10 cellular contexts compared by ENCODE assay signal in genomic region chr14:54532111-54533012, GRCh38. TPM values are rescaled to one million over a fixed set of nuclear protein-coding genes. Genes with fewer than 3 reads are reported as not detected.
DNase-seq lines count a peak whose midpoint lies in the region; ATAC-seq, FAIRE-seq and TF ChIP-seq lines count a peak whose summit lies in the region.
"Had no signal": no experiment of that assay in that cellular context is flagged by ENCODE, and none has a peak within 500 bp of the region (broad histone marks: within the 10 kb centered on the region; RNA-seq: fewer than 3 reads in every experiment).

No MANE protein-coding gene starts in this region.

- H2AK5ac ChIP-seq in H1 (ENCODE audit: low read depth, low read length): no peak overlapping the region; the same call in 1 of the 2 replicates

- no peak overlapping the region for H2BK5ac ChIP-seq in H1 (ENCODE audit: low read depth, low read length)

- no peaks in the 10 kb centered on the region for H3K9me3 Mint-ChIP-seq in CD8-positive, alpha-beta T cell

- TF ChIP-seq POLR2A in H1 (IDR thresholded peaks at IDR 0.05; ENCODE audit: control extremely low read depth in 1 of 2, low read depth in 2 of 2, low read length in 2 of 2): no peak

- no peak overlapping the region for H2BK20ac ChIP-seq in H1 (ENCODE audit: low read length)

- peaks cover 0 to 3% (median 0%) of the 10 kb centered on the region in 4 experiments; a peak in 1 of 7 replicates for H3K4me1 ChIP-seq in H1 (replicated peaks in 1 of 4; ENCODE audit: control insufficient read depth in 3 of 4, insufficient read depth in 4 of 4, low read length in 3 of 4)
- no peaks in the 10 kb centered on the region for H3K4me1 ChIP-seq in CD8-positive, alpha-beta T cell (ENCODE audit: insufficient read depth, low read length)

- TF ChIP-seq CTCF in H1 (IDR thresholded peaks at IDR 0.05; ENCODE audit: control extremely low read depth in 1 of 3, insufficient read depth in 1 of 3, low read depth in 1 of 3, low read length in 3 of 3): no peak
- no peak for TF ChIP-seq CTCF in CD8-positive, alpha-beta T cell (IDR thresholded peaks at IDR 0.05)

- peak; percentile 97 for ATAC-seq in GM18511 (IDR thresholded peaks at IDR 0.05; ENCODE audit: unreplicated experiment)
- ATAC-seq in GM21515 (IDR thresholded peaks at IDR 0.05; ENCODE audit: unreplicated experiment): peak; percentile 85
- ATAC-seq in HG03135 (IDR thresholded peaks at IDR 0.05; ENCODE audit: unreplicated experiment): peak; percentile 95
- ATAC-seq in CD8-positive, alpha-beta T cell: no peak
- ATAC-seq: activated CD8-positive, alpha-beta T cell treated with anti-CD3 and anti-CD28 coated beads, Interleukin-2, amount 10 ng/mL, durations not matched to agents 7 days and 5 days had no signal

- H3K4me3 ChIP-seq in H1 (ENCODE audit: extremely low read depth in 1 of 4, insufficient read depth in 2 of 4, low read depth in 3 of 4, low read length in 4 of 4): no peak overlapping the region
- H3K4me3 ChIP-seq in CD8-positive, alpha-beta T cell (ENCODE audit: low read depth, low read length): no peak overlapping the region
- H3K4me3 ChIP-seq: thoracic aorta had no signal

- H3K27me3 Mint-ChIP-seq in CD8-positive, alpha-beta T cell (ENCODE audit: low read depth): no peaks in the 10 kb centered on the region

- no peak overlapping the region for H2BK12ac ChIP-seq in H1 (ENCODE audit: low read depth, low read length)

- no peak for TF ChIP-seq EP300 in H1 (IDR thresholded peaks at IDR 0.05; ENCODE audit: borderline replicate concordance in 1 of 2, low read depth in 2 of 2, low read length in 2 of 2)

- H3K18ac ChIP-seq in H1 (ENCODE audit: extremely low read depth, low read length): no peak overlapping the region

- no peak overlapping the region for H3K23ac ChIP-seq in H1 (ENCODE audit: insufficient read length)

- no peaks in the 10 kb centered on the region for H3K79me1 ChIP-seq in H1 (ENCODE audit: low read depth, low read length)

- POLR2A ChIA-PET in H1 (lab: Charles Lee; ENCODE audit: partially characterized antibody): no interaction called here
- POLR2A ChIA-PET in CD8-positive, alpha-beta T cell (lab: Charles Lee): no interaction called here

- H3K36me3 ChIP-seq in H1 (ENCODE audit: control insufficient read depth in 2 of 4, insufficient read depth in 4 of 4, low read length in 3 of 4): peaks cover 0 to 10% (median 0%) of the 10 kb centered on the region in 4 experiments; a peak in 1 of 8 replicates
- H3K36me3 ChIP-seq in CD8-positive, alpha-beta T cell (ENCODE audit: insufficient read depth, low read length): peaks cover 8% of the 10 kb centered on the region
- H3K36me3 ChIP-seq: thoracic aorta had no signal

- H3K27ac Mint-ChIP-seq in CD8-positive, alpha-beta T cell: no peak overlapping the region
- H3K27ac Mint-ChIP-seq: activated CD8-positive, alpha-beta T cell treated with anti-CD3 and anti-CD28 coated beads, Interleukin-2, amount 10 ng/mL, durations not matched to agents 7 days and 5 days had no signal

- no peak overlapping the region for H3K27ac ChIP-seq in H1 (ENCODE audit: low read depth, low read length)
- no peak overlapping the region for H3K27ac ChIP-seq in CD8-positive, alpha-beta T cell (ENCODE audit: low read depth, low read length)
- H3K27ac ChIP-seq: thoracic aorta had no signal

- H3K27me3 ChIP-seq in H1 (replicated peaks in 1 of 4; ENCODE audit: control insufficient read depth in 3 of 4, extremely low read depth in 1 of 4, insufficient read depth in 3 of 4, low read length in 3 of 4): no peaks in the 10 kb centered on the region
- H3K27me3 ChIP-seq in CD8-positive, alpha-beta T cell (ENCODE audit: insufficient read depth, low read length): no peaks in the 10 kb centered on the region

- no peaks in the 10 kb centered on the region for H3K9me3 ChIP-seq in H1 (ENCODE audit: insufficient read depth in 2 of 2, low read depth in 1 of 2, low read length in 1 of 2)
- no peaks in the 10 kb centered on the region for H3K9me3 ChIP-seq in CD8-positive, alpha-beta T cell (ENCODE audit: low read length)
- H3K9me3 ChIP-seq: thoracic aorta had no signal

- no peak overlapping the region for H3K14ac ChIP-seq in H1 (ENCODE audit: insufficient read length)

- FAIRE-seq in H1 (lab: Jason Lieb, UNC): peak; percentile 70

- no peaks in the 10 kb centered on the region for H3K4me1 Mint-ChIP-seq in CD8-positive, alpha-beta T cell (ENCODE audit: low read depth)

- TF ChIP-seq RAD21 in H1 (IDR thresholded peaks at IDR 0.05 in 1 of 2, conservative IDR thresholded peaks at IDR 0.05 in 1 of 2; ENCODE audit: low read depth in 2 of 2, low read length in 2 of 2): no peak

- no peak overlapping the region for H2BK120ac ChIP-seq in H1 (replicated peaks; ENCODE audit: low read depth, low read length)

- CTCF ChIA-PET in H1 (lab: Charles Lee; ENCODE audit: partially characterized antibody): interaction anchor here (0.6 to 1.7 kb wide), 12 partner anchors 8 to 246 kb away, joined by 3 to 6 read pairs (median 4); no protein-coding TSS in a partner anchor
- CTCF ChIA-PET in CD8-positive, alpha-beta T cell (lab: Charles Lee): no interaction called here

- no peak overlapping the region for H3K4me2 ChIP-seq in H1 (ENCODE audit: insufficient read depth in 1 of 2, low read depth in 2 of 2, low read length in 2 of 2)

- H3K4ac ChIP-seq in H1 (replicated peaks; ENCODE audit: insufficient read length, low read depth, low read length): no peak overlapping the region

- no peak overlapping the region for H3K4me3 Mint-ChIP-seq in CD8-positive, alpha-beta T cell
- H3K4me3 Mint-ChIP-seq: activated CD8-positive, alpha-beta T cell treated with anti-CD3 and anti-CD28 coated beads, Interleukin-2, amount 10 ng/mL, durations not matched to agents 7 days and 5 days had no signal

- no peak for DNase-seq in H1 (ENCODE audit: low read depth in 1 of 2, low spot score in 2 of 2)
- DNase-seq in kidney tubule cell (ENCODE audit: low spot score): no peak
- DNase-seq in stimulated activated CD4-positive, alpha-beta T cell treated with anti-CD3 and anti-CD28 coated beads, Interleukin-12 subunit alpha, Interleukin-12 subunit beta, amount 100 ng/mL, for 4 hours: no peak
- no peak for DNase-seq in CD8-positive, alpha-beta T cell
- no peak for DNase-seq in DMS79 (lab: John Stamatoyannopoulos, UW)
- DNase-seq: activated CD8-positive, alpha-beta T cell treated with anti-CD3 and anti-CD28 coated beads, Interleukin-2, amount 10 ng/mL, durations not matched to agents 7 days and 5 days had no signal

- no peak overlapping the region for H2AFZ ChIP-seq in H1 (ENCODE audit: low read length)

- no peak overlapping the region for H4K91ac ChIP-seq in H1 (replicated peaks; ENCODE audit: insufficient read length, low read length)

- 91% methylated on average over 3 of the region's 3 CpGs; no CpG with 5 or more reads in 1 of the 2 experiments for WGBS in H1 (ENCODE audit: extremely low coverage in 1 of 2, insufficient coverage in 1 of 2, insufficient read length in 1 of 2, insufficient replicate concordance in 2 of 2, low coverage in 1 of 2, low lambda C conversion rate in 2 of 2, missing lambda C conversion rate in 1 of 2), 2 experiments

- H3K23me2 ChIP-seq in H1 (ENCODE audit: low read depth, low read length): no peaks in the 10 kb centered on the region

- peaks cover 50% of the 10 kb centered on the region for H3K36me3 Mint-ChIP-seq in CD8-positive, alpha-beta T cell

- no peaks in the 10 kb centered on the region for H3K79me2 ChIP-seq in H1 (ENCODE audit: control insufficient read depth in 1 of 2, insufficient read depth in 2 of 2, low read length in 2 of 2)

- intact Hi-C loops in CD8-positive, alpha-beta T cell (cut with DNase I, micrococcal nuclease): no loop called here

- H4K20me1 ChIP-seq in H1 (replicated peaks in 1 of 2; ENCODE audit: control insufficient read depth in 1 of 2, insufficient read depth in 2 of 2, low read length in 2 of 2): no peaks in the 10 kb centered on the region

- H3K56ac ChIP-seq in H1 (replicated peaks; ENCODE audit: insufficient read length, low read depth, low read length): no peak overlapping the region

- H2BK15ac ChIP-seq in H1 (ENCODE audit: low read length): no peak overlapping the region

- H4K8ac ChIP-seq in H1 (ENCODE audit: extremely low read depth, insufficient read depth, low read length): no peak overlapping the region

- no peak overlapping the region for H3K9ac ChIP-seq in H1 (replicated peaks in 1 of 4; ENCODE audit: extremely low read depth in 1 of 4, low read depth in 3 of 4, low read length in 3 of 4)

- no peak overlapping the region for H4K5ac ChIP-seq in H1 (ENCODE audit: insufficient read length, low read depth, low read length)

RNA-seq across cellular contexts. Expression of gene CGRRF1, which starts 22.7 kb away (rescaled TPM):
- total RNA-seq in H1 (2021; fragmentation: NEBNext Ultra II Directional; extraction: Animal tissue kit (Norgen Biotek cat#: 25700)): 17.8 and 20.2 TPM in 2 replicates
- 3.9 and 7.4 TPM in 2 replicates for polyA plus RNA-seq in H1 (2011; rRNA removed)
- polyA plus RNA-seq in H1 (2011; cell fraction: cytosol; rRNA removed): 7.1 TPM
- polyA plus RNA-seq in H1 (2011; cell fraction: nucleus; rRNA removed): 4.6 TPM
- 13.4 to 21.5 TPM (median 14.0 TPM) in 4 replicates for polyA plus RNA-seq in H1 (2012, experiment 1 of 2)
- 5.6 TPM for polyA plus RNA-seq in H1 (2012, experiment 2 of 2)
- 15.3 TPM for polyA plus RNA-seq in H1 (2013, experiment 1 of 2)
- polyA plus RNA-seq in H1 (2013, experiment 2 of 2): 19.0 TPM
- 6.2 and 7.4 TPM in 2 replicates for polyA minus RNA-seq in H1 (2011; rRNA and poly(A)+ RNA removed)
- polyA minus RNA-seq in H1 (2011; cell fraction: cytosol; rRNA and poly(A)+ RNA removed): 7.1 TPM
- polyA minus RNA-seq in H1 (2011; cell fraction: nucleus; rRNA and poly(A)+ RNA removed): 11.6 TPM
- 10 to 100 TPM; 59.6 to 59.9 TPM for total RNA-seq in CD8-positive, alpha-beta T cell

RNA-seq across cellular contexts. Expression of gene SAMD4A, which starts 34.6 kb away (rescaled TPM):
- total RNA-seq in H1 (2021; fragmentation: NEBNext Ultra II Directional; extraction: Animal tissue kit (Norgen Biotek cat#: 25700)): 11.5 and 12.3 TPM in 2 replicates
- polyA plus RNA-seq in H1 (2011; rRNA removed): 2.4 and 3.8 TPM in 2 replicates
- 2.7 TPM for polyA plus RNA-seq in H1 (2011; cell fraction: cytosol; rRNA removed)
- polyA plus RNA-seq in H1 (2011; cell fraction: nucleus; rRNA removed): 12.7 TPM
- 4.4 to 6.2 TPM (median 5.8 TPM) in 4 replicates for polyA plus RNA-seq in H1 (2012, experiment 1 of 2)
- 1.9 TPM for polyA plus RNA-seq in H1 (2012, experiment 2 of 2)
- polyA plus RNA-seq in H1 (2013, experiment 1 of 2): 5.1 TPM
- 4.4 TPM for polyA plus RNA-seq in H1 (2013, experiment 2 of 2)
- polyA minus RNA-seq in H1 (2011; rRNA and poly(A)+ RNA removed): 12.6 and 21.3 TPM in 2 replicates
- 10.9 TPM for polyA minus RNA-seq in H1 (2011; cell fraction: cytosol; rRNA and poly(A)+ RNA removed)
- 24.2 TPM for polyA minus RNA-seq in H1 (2011; cell fraction: nucleus; rRNA and poly(A)+ RNA removed)
- total RNA-seq in CD8-positive, alpha-beta T cell: 1 to 10 TPM; 1.6 to 2.0 TPM

RNA-seq across cellular contexts. Expression of gene GMFB, which starts 43.6 kb away (rescaled TPM):
- total RNA-seq in H1 (2021; fragmentation: NEBNext Ultra II Directional; extraction: Animal tissue kit (Norgen Biotek cat#: 25700)): 75.9 and 77.3 TPM in 2 replicates
- 9.9 and 17.9 TPM in 2 replicates for polyA plus RNA-seq in H1 (2011; rRNA removed)
- 26.0 TPM for polyA plus RNA-seq in H1 (2011; cell fraction: cytosol; rRNA removed)
- 2.4 TPM for polyA plus RNA-seq in H1 (2011; cell fraction: nucleus; rRNA removed)
- 22.0 to 46.5 TPM (median 32.2 TPM) in 4 replicates for polyA plus RNA-seq in H1 (2012, experiment 1 of 2)
- 6.7 TPM for polyA plus RNA-seq in H1 (2012, experiment 2 of 2)
- polyA plus RNA-seq in H1 (2013, experiment 1 of 2): 40.3 TPM
- polyA plus RNA-seq in H1 (2013, experiment 2 of 2): 37.4 TPM
- 18.3 and 23.5 TPM in 2 replicates for polyA minus RNA-seq in H1 (2011; rRNA and poly(A)+ RNA removed)
- 14.8 TPM for polyA minus RNA-seq in H1 (2011; cell fraction: cytosol; rRNA and poly(A)+ RNA removed)
- 26.6 TPM for polyA minus RNA-seq in H1 (2011; cell fraction: nucleus; rRNA and poly(A)+ RNA removed)
- total RNA-seq in CD8-positive, alpha-beta T cell: 10 to 100 TPM; 33.7 to 34.0 TPM
